Comparison of ENCODE assay signal across 9 cellular contexts in genomic region chr11:396511-396947, GRCh38. TPM values are rescaled to one million over a fixed set of nuclear protein-coding genes. Genes with fewer than 3 reads are reported as not detected.
A peak's percentile ranks its signal among the peaks of the same experiment; 100 is the strongest.
DNase-seq lines count a peak whose midpoint lies in the region; ATAC-seq, FAIRE-seq and TF ChIP-seq lines count a peak whose summit lies in the region.
"Had no signal": no experiment of that assay in that cellular context is flagged by ENCODE, and none has a peak within 500 bp of the region (broad histone marks: within the 10 kb centered on the region; RNA-seq: fewer than 3 reads in every experiment).

No MANE protein-coding gene starts in this region.

- TF ChIP-seq CTCF in AG09309 (IDR thresholded peaks at IDR 0.05; ENCODE audit: control insufficient read depth, insufficient read depth, low read depth, low read length, missing control alignments), result peak; percentile 29
- TF ChIP-seq CTCF in Panc1 (IDR thresholded peaks at IDR 0.05), result peak; percentile 76
- TF ChIP-seq CTCF in fibroblast of lung (conservative IDR thresholded peaks at IDR 0.05 in 1 of 2, IDR thresholded peaks at IDR 0.05 in 1 of 2; ENCODE audit: low read depth in 1 of 2, low read length in 2 of 2), result peak; percentile 11 to 33

- H3K9me3 Mint-ChIP-seq in stimulated activated memory B cell treated with anti-CD40 and anti-IgM and Interleukin-4, amounts not matched to agents 10 μg/mL and 1 μg/mL and 100 μg/mL, for 72 hours, result peaks cover 2% of the 10 kb centered on the region

- H3K27ac ChIP-seq in Panc1 (ENCODE audit: low read length) (no peak overlapping the region; the same call in 1 of the 2 replicates), fibroblast of lung (ENCODE audit: insufficient read depth, low read length) (no peak overlapping the region)

- CTCF ChIA-PET in Panc1 (lab: Charles Lee), result interaction anchor here (1.3 to 1.8 kb wide), 3 partner anchors 11 to 52 kb away, joined by 5 to 17 read pairs (median 8); no protein-coding TSS in a partner anchor

- peaks cover 20% of the 10 kb centered on the region for H3K27me3 Mint-ChIP-seq in stimulated activated memory B cell treated with anti-CD40 and anti-IgM and Interleukin-4, amounts not matched to agents 10 μg/mL and 1 μg/mL and 100 μg/mL, for 72 hours

- H3K9me3 ChIP-seq in Panc1 (ENCODE audit: control insufficient read depth, insufficient read depth, low read depth, low read length) (no peaks in the 10 kb centered on the region), fibroblast of lung (ENCODE audit: control insufficient read depth, insufficient read depth, low read depth, low read length) (no peaks in the 10 kb centered on the region)

- POLR2A ChIA-PET in Panc1 (lab: Charles Lee), result interaction anchor here (0.5 kb wide), 1 partner anchor 21 kb away, joined by 6 read pairs; no protein-coding TSS in a partner anchor

- H3K4me2 ChIP-seq in fibroblast of lung (ENCODE audit: extremely low read depth, insufficient read depth, low read length), result peak overlapping the region; percentile 71

- ATAC-seq in Panc1, result peak; percentile 68
- ATAC-seq in stimulated activated memory B cell treated with anti-CD40 and anti-IgM and Interleukin-4, amounts not matched to agents 10 μg/mL and 1 μg/mL and 100 μg/mL, for 72 hours, result peak; percentile 41

- no peak overlapping the region for H3K9ac ChIP-seq in fibroblast of lung (ENCODE audit: insufficient read depth, low read length)

- intact Hi-C loops in Panc1 (cut with micrococcal nuclease; ENCODE audit: unreplicated experiment), result no loop called here

- H3K4me3 ChIP-seq in AG09309 (ENCODE audit: control insufficient read depth, low read depth, low read length), result peak overlapping the region; percentile 29
- no peak overlapping the region; a peak in 1 of 4 replicates for H3K4me3 ChIP-seq in Panc1 (ENCODE audit: low read depth in 2 of 2, low read length in 2 of 2)
- H3K4me3 ChIP-seq in fibroblast of lung (replicated peaks in 1 of 4; ENCODE audit: control extremely low read depth in 1 of 4, insufficient read depth in 1 of 4, low read depth in 3 of 4, low read length in 4 of 4), result peak overlapping the region in 1 of 4 experiments; percentile 43

- DNase-seq in AG09309 (ENCODE audit: low read depth) (no peak), GM19239 (ENCODE audit: insufficient read length, low spot score) (peak; percentile 69), Panc1 (ENCODE audit: low read depth, low spot score) (no peak), fibroblast of lung (ENCODE audit: low read depth in 2 of 2) (peak; percentile 29 to 33), putamen (ENCODE audit: low spot score) (no peak), NCI-H1417 (lab: John Stamatoyannopoulos, UW) (no peak), NCI-H2196 (lab: John Stamatoyannopoulos, UW; ENCODE audit: unreplicated experiment) (no peak)

- no peak overlapping the region for H2AFZ ChIP-seq in fibroblast of lung (ENCODE audit: low read length)

- no peak overlapping the region for H3K27ac Mint-ChIP-seq in stimulated activated memory B cell treated with anti-CD40 and anti-IgM and Interleukin-4, amounts not matched to agents 10 μg/mL and 1 μg/mL and 100 μg/mL, for 72 hours

- no peaks in the 10 kb centered on the region for H3K36me3 ChIP-seq in Panc1 (ENCODE audit: control insufficient read depth, insufficient read depth, low read length)
- no peaks in the 10 kb centered on the region for H3K36me3 ChIP-seq in fibroblast of lung (ENCODE audit: control insufficient read depth, insufficient read depth, low read length)

- H3K27me3 ChIP-seq in Panc1 (ENCODE audit: control insufficient read depth, insufficient read depth, low read length) (no peaks in the 10 kb centered on the region), fibroblast of lung (ENCODE audit: control insufficient read depth, insufficient read depth, low read length) (no peaks in the 10 kb centered on the region)

- H3K4me3 Mint-ChIP-seq in stimulated activated memory B cell treated with anti-CD40 and anti-IgM and Interleukin-4, amounts not matched to agents 10 μg/mL and 1 μg/mL and 100 μg/mL, for 72 hours, result peak overlapping the region; percentile 52

- FAIRE-seq in GM19239 (lab: Jason Lieb, UNC), result no peak
- FAIRE-seq: endometrium had no signal

- no peaks in the 10 kb centered on the region for H3K79me2 ChIP-seq in fibroblast of lung (ENCODE audit: control insufficient read depth, insufficient read depth, low read length)

- peaks cover 49% of the 10 kb centered on the region for H3K4me1 ChIP-seq in Panc1 (ENCODE audit: control insufficient read depth, insufficient read depth, low read length)
- H3K4me1 ChIP-seq in fibroblast of lung (ENCODE audit: control insufficient read depth, extremely low read depth, insufficient read depth, low read length), result peaks cover 10% of the 10 kb centered on the region

- no TSS peak for BruUV-seq in Panc1 (replicated peaks; lab: Mats Ljungman, UMichigan)

- no peaks in the 10 kb centered on the region for H3K36me3 Mint-ChIP-seq in stimulated activated memory B cell treated with anti-CD40 and anti-IgM and Interleukin-4, amounts not matched to agents 10 μg/mL and 1 μg/mL and 100 μg/mL, for 72 hours

- H3K4me1 Mint-ChIP-seq in stimulated activated memory B cell treated with anti-CD40 and anti-IgM and Interleukin-4, amounts not matched to agents 10 μg/mL and 1 μg/mL and 100 μg/mL, for 72 hours, result peaks cover 16% of the 10 kb centered on the region

- no peaks in the 10 kb centered on the region for H4K20me1 ChIP-seq in fibroblast of lung (ENCODE audit: control insufficient read depth, extremely low read depth, insufficient read depth, low read length)

- in situ Hi-C loops in Panc1 (cut with HindIII; ENCODE audit: low pct_unique_long_range_greater_than_20kb, low sequenced_read_pairs), result no loop called here

RNA-seq across cellular contexts. Expression of gene PKP3, which starts 2.5 kb away (rescaled TPM):
- 36.8 TPM for total RNA-seq in Panc1 (2021; ENCODE audit: unreplicated experiment)
- polyA plus RNA-seq in Panc1 (2012; ENCODE audit: insufficient read length), result 38.8 TPM
- 0.26 and 0.83 TPM in 2 replicates for total RNA-seq in fibroblast of lung
- polyA plus RNA-seq in fibroblast of lung, result 0.17 and 0.24 TPM in 2 replicates
- polyA plus RNA-seq in fibroblast of lung (2012), result 0.38 and 0.84 TPM in 2 replicates
- 0.15 TPM in 1 of 2 replicates, not detected in the other for polyA minus RNA-seq in fibroblast of lung (ENCODE audit: low replicate concordance)

RNA-seq across cellular contexts. Expression of gene SIGIRR, which starts 18.3 kb away (rescaled TPM):
- total RNA-seq in Panc1 (2021; ENCODE audit: unreplicated experiment) (183 TPM), fibroblast of lung (13.4 and 16.7 TPM in 2 replicates)
- polyA plus RNA-seq in Panc1 (2012; ENCODE audit: insufficient read length), result 313 TPM
- 8.9 and 10.5 TPM in 2 replicates for polyA plus RNA-seq in fibroblast of lung
- polyA plus RNA-seq in fibroblast of lung (2012), result 25.6 and 29.5 TPM in 2 replicates
- polyA minus RNA-seq in fibroblast of lung (ENCODE audit: low replicate concordance), result 7.6 and 9.5 TPM in 2 replicates

RNA-seq across cellular contexts. Expression of gene B4GALNT4, which starts 27.2 kb away (rescaled TPM):
- total RNA-seq in Panc1 (2021; ENCODE audit: unreplicated experiment) (122 TPM), fibroblast of lung (1.5 and 1.8 TPM in 2 replicates)
- 259 TPM for polyA plus RNA-seq in Panc1 (2012; ENCODE audit: insufficient read length)
- 1.4 and 3.8 TPM in 2 replicates for polyA plus RNA-seq in fibroblast of lung
- polyA plus RNA-seq in fibroblast of lung (2012), result 4.2 and 5.7 TPM in 2 replicates
- 0.93 and 1.2 TPM in 2 replicates for polyA minus RNA-seq in fibroblast of lung (ENCODE audit: low replicate concordance)

RNA-seq across cellular contexts. Expression of gene ANO9, which starts 45.3 kb away (rescaled TPM):
- total RNA-seq in Panc1 (2021; ENCODE audit: unreplicated experiment) (61.4 TPM), fibroblast of lung (not detected in 2 replicates)
- polyA plus RNA-seq in Panc1 (2012; ENCODE audit: insufficient read length), result 56.7 TPM
- not detected in 2 replicates for polyA plus RNA-seq in fibroblast of lung
- 0.02 TPM in 1 of 2 replicates, not detected in the other for polyA plus RNA-seq in fibroblast of lung (2012)
- not detected in 2 replicates for polyA minus RNA-seq in fibroblast of lung (ENCODE audit: low replicate concordance)

RNA-seq across cellular contexts. Expression of gene PTDSS2, which starts 53.5 kb away (rescaled TPM):
- total RNA-seq in Panc1 (2021; ENCODE audit: unreplicated experiment) (103 TPM), fibroblast of lung (31.8 and 36.7 TPM in 2 replicates)
- polyA plus RNA-seq in Panc1 (2012; ENCODE audit: insufficient read length), result 165 TPM
- 17.4 and 18.1 TPM in 2 replicates for polyA plus RNA-seq in fibroblast of lung
- 21.6 and 25.9 TPM in 2 replicates for polyA plus RNA-seq in fibroblast of lung (2012)
- 57.5 and 90.3 TPM in 2 replicates for polyA minus RNA-seq in fibroblast of lung (ENCODE audit: low replicate concordance)

Comparison
In these comparisons a context has a peak if more than half of its experiments do, and no peak if none do; other contexts are left out.
1. DNase-seq: peak in GM19239 (single experiment) and fibroblast of lung (2 of 2); none in AG09309 (single experiment), Panc1 (single experiment), putamen (single experiment), NCI-H1417 (0 of 3) and NCI-H2196 (single experiment).
2. CTCF ChIP-seq: peak in every context shown above with its lines; median percentile 76 in Panc1; 29 in AG09309; 22 in fibroblast of lung.
3. RNA of gene PKP3, which starts 2.5 kb away (total RNA-seq): 36.8 TPM in Panc1 (single experiment); 0.26 to 0.83 TPM in fibroblast of lung; every median in the first group is over 10 times any median in the second.
4. RNA of gene SIGIRR, which starts 18.3 kb away (total RNA-seq): 183 TPM in Panc1 (single experiment); 13.4 to 16.7 TPM in fibroblast of lung; every median in the first group is over 10 times any median in the second.
5. RNA of gene B4GALNT4, which starts 27.2 kb away (total RNA-seq): 122 TPM in Panc1 (single experiment); 1.5 to 1.8 TPM in fibroblast of lung; every median in the first group is over 10 times any median in the second.